ENCODE assay signal across 32 cellular contexts in genomic region chr11:31955838-31956237, GRCh38.
"Had no signal": no experiment of that assay in that cellular context is flagged by ENCODE, and none has a peak within 500 bp of the region (broad histone marks: within the 10 kb centered on the region; RNA-seq: fewer than 3 reads in every experiment).

No MANE protein-coding gene starts in this region.

- H3K4me1 Mint-ChIP-seq: activated naive CD8-positive, alpha-beta T cell treated with anti-CD3 and anti-CD28 coated beads, Interleukin-2, amount 10 ng/mL, durations not matched to agents 7 days and 5 days had no signal

- H3K4me2 ChIP-seq: SK-N-SH had no signal

- H3K27me3 Mint-ChIP-seq: activated naive CD4-positive, alpha-beta T cell treated with anti-CD3 and anti-CD28 coated beads, Interleukin-2, amount 50 U/mL, for 24 hours had no signal

- H3K9me3 ChIP-seq: ascending aorta, MG63, Peyer's patch, SJSA1, SK-N-SH had no signal

- H3K36me3 Mint-ChIP-seq: activated naive CD4-positive, alpha-beta T cell treated with anti-CD3 and anti-CD28 coated beads, Interleukin-2, amount 50 U/mL, for 24 hours; activated naive CD8-positive, alpha-beta T cell treated with anti-CD3 and anti-CD28 coated beads, Interleukin-2, amount 10 ng/mL, durations not matched to agents 7 days and 5 days had no signal

- ATAC-seq: activated CD8-positive, alpha-beta T cell treated with anti-CD3 and anti-CD28 coated beads for 36 hours; K562; PC-3 had no signal

- H3K36me3 ChIP-seq: ascending aorta, cardiac muscle cell, MG63, Peyer's patch, SJSA1 had no signal

- H3K27me3 ChIP-seq: ascending aorta, cardiac muscle cell, MG63, Peyer's patch, SJSA1 had no signal

- H3K4me3 ChIP-seq: ascending aorta, cardiac muscle cell, K562, MG63, Peyer's patch, SJSA1 had no signal

- H3K9ac ChIP-seq: SK-N-SH had no signal

- DNase-seq: activated CD4-positive, alpha-beta T cell treated with anti-CD3 and anti-CD28 coated beads, Interleukin-2, amount 10 ng/mL, durations not matched to agents 24 days and 14 days; activated CD4-positive, alpha-beta T cell treated with anti-CD3 and anti-CD28 coated beads, Interleukin-2, amount 50 U/mL, for 4 hours; activated gamma-delta T cell; activated naive CD4-positive, alpha-beta T cell treated with Interleukin-2 at 50 U/mL for 16 hours; activated naive CD8-positive, alpha-beta T cell treated with anti-CD3 and anti-CD28 coated beads, Interleukin-2, amount 10 ng/mL, durations not matched to agents 7 days and 5 days; activated T-cell treated with anti-CD3 and anti-CD28 coated beads, Interleukin-2, amount 50 U/mL, for 24 hours; amygdala; MG63; NCI-H1092; NCI-H1436 treated with DMSO at 0.1 percent for 48 hours; NCI-H1694 treated with DMSO at 0.1 percent for 48 hours; NCI-H2029 treated with DMSO at 0.1 percent for 48 hours; NCI-H2107; NCI-H2171; NCI-H510A; NCI-H526; NCI-H748 treated with DMSO at 0.1 percent for 48 hours; NK-92 treated with Interleukin-12 subunit alpha and Interleukin-12 subunit beta, amount 100 ng/mL, for 24 hours; PC-3; Peyer's patch; RPMI8226; SHP77 treated with DMSO at 0.1 percent for 48 hours; SK-N-SH had no signal

- H3K27ac ChIP-seq: ascending aorta, cardiac muscle cell, Peyer's patch, SJSA1 had no signal

- H3K4me1 ChIP-seq: ascending aorta, Peyer's patch, SJSA1 had no signal

- H3K4me3 Mint-ChIP-seq: activated CD4-positive, alpha-beta T cell treated with anti-CD3 and anti-CD28 coated beads, Interleukin-2, amount 10 ng/mL, durations not matched to agents 24 days and 14 days; activated CD8-positive, alpha-beta T cell treated with anti-CD3 and anti-CD28 coated beads for 36 hours; activated naive CD4-positive, alpha-beta T cell treated with anti-CD3 and anti-CD28 coated beads, Interleukin-2, amount 50 U/mL, for 24 hours; activated naive CD8-positive, alpha-beta T cell treated with anti-CD3 and anti-CD28 coated beads, Interleukin-2, amount 10 ng/mL, durations not matched to agents 7 days and 5 days; activated T-cell treated with anti-CD3 and anti-CD28 coated beads, Interleukin-2, amount 50 U/mL, for 24 hours; T-helper 1 cell treated with Interleukin-12 subunit alpha and Interleukin-12 subunit beta and Interleukin-4 antibody, amounts not matched to agents 30 μg/mL and 1 μg/mL, for 36 hours; T-helper 2 cell treated with Interferon-gamma antibody and Interleukin-4, amounts not matched to agents 5 μg/mL and 100 μg/mL, for 36 hours had no signal

- H3K9me3 Mint-ChIP-seq: activated CD8-positive, alpha-beta T cell treated with anti-CD3 and anti-CD28 coated beads for 36 hours; activated naive CD4-positive, alpha-beta T cell treated with anti-CD3 and anti-CD28 coated beads, Interleukin-2, amount 50 U/mL, for 24 hours; activated naive CD8-positive, alpha-beta T cell treated with anti-CD3 and anti-CD28 coated beads, Interleukin-2, amount 10 ng/mL, durations not matched to agents 7 days and 5 days; activated T-cell treated with anti-CD3 and anti-CD28 coated beads, Interleukin-2, amount 50 U/mL, for 24 hours; activated T-helper 2 cell treated with anti-CD3 and anti-CD28 coated beads, Interferon-gamma antibody, Interleukin-2, Interleukin-4, amounts not matched to agents 10 μg/mL and 5 μg/mL and 100 μg/mL, durations not matched to agents 14 hours and 24 hours and 36 hours; T-helper 1 cell treated with Interleukin-12 subunit alpha and Interleukin-12 subunit beta and Interleukin-4 antibody, amounts not matched to agents 30 μg/mL and 1 μg/mL, for 36 hours; T-helper 2 cell treated with Interferon-gamma antibody and Interleukin-4, amounts not matched to agents 5 μg/mL and 100 μg/mL, for 36 hours had no signal

- H3K27ac Mint-ChIP-seq: activated CD4-positive, alpha-beta T cell treated with anti-CD3 and anti-CD28 coated beads, Interleukin-2, amount 10 ng/mL, durations not matched to agents 24 days and 14 days; activated CD8-positive, alpha-beta T cell treated with anti-CD3 and anti-CD28 coated beads for 36 hours; activated naive CD4-positive, alpha-beta T cell treated with anti-CD3 and anti-CD28 coated beads, Interleukin-2, amount 50 U/mL, for 24 hours; activated naive CD8-positive, alpha-beta T cell treated with anti-CD3 and anti-CD28 coated beads, Interleukin-2, amount 10 ng/mL, durations not matched to agents 7 days and 5 days; activated T-cell treated with anti-CD3 and anti-CD28 coated beads, Interleukin-2, amount 50 U/mL, for 24 hours; activated T-helper 2 cell treated with anti-CD3 and anti-CD28 coated beads, Interferon-gamma antibody, Interleukin-2, Interleukin-4, amounts not matched to agents 10 μg/mL and 5 μg/mL and 100 μg/mL, durations not matched to agents 14 hours and 24 hours and 36 hours; T-helper 1 cell treated with Interleukin-12 subunit alpha and Interleukin-12 subunit beta and Interleukin-4 antibody, amounts not matched to agents 30 μg/mL and 1 μg/mL, for 36 hours; T-helper 2 cell treated with Interferon-gamma antibody and Interleukin-4, amounts not matched to agents 5 μg/mL and 100 μg/mL, for 36 hours had no signal
